ENCODE assay signal across 1 cellular context in genomic region chr9:136348691-136349090, GRCh38.
TF ChIP-seq lines count a peak whose summit lies in the region.

No MANE protein-coding gene starts in this region.

TF ChIP-seq in HepG2, 621 proteins besides CTCF, POLR2A, EP300 and RAD21:
- TF ChIP-seq KMT2B (CRISPR knock-in tag; IDR thresholded peaks at IDR 0.05) (no peak), HNRNPL (IDR thresholded peaks at IDR 0.05; ENCODE audit: low read depth, low read length) (0 out of 2 replicates have a peak, but pooled peaks have one; percentile 40), ZNF749 (CRISPR knock-in tag; IDR thresholded peaks at IDR 0.05; ENCODE audit: borderline replicate concordance) (no peak)
TF ChIP-seq in HepG2: peak in this region for 1.
